6 cellular contexts compared by ENCODE assay signal in the genomic region with DNA sequence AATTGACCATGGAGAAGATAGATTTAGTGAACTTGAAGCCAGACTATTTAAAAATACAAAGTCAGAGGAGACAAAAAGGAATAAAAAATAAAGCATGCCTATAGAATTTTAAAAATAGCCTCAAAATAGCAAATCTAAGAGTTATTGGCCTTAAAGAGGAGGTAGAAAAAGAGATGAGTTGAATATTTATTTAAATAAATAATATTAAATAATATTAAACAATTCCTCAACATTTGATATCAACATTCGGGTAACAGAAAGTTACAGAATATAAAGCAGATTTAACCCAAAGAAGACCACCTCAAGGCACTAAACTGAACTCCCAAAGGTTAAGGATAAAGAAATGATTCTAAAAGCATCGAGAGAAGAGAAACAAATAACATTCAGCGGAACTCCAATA.
DNase-seq lines count a peak whose midpoint lies in the region; ATAC-seq, FAIRE-seq and TF ChIP-seq lines count a peak whose summit lies in the region.
"Not testable (repeated sequence)": the region's sequence is repeated elsewhere in the genome, so short reads cannot be mapped to it uniquely, and the experiment has no call there.

No MANE protein-coding gene starts in this region.

- H3K27ac Mint-ChIP-seq in GM23338, WTC11: not testable (repeated sequence)

- H3K9me3 ChIP-seq in left ventricle myocardium inferior (replicated peaks) = peaks cover 12% of the 10 kb centered on the region
- H3K9me3 ChIP-seq in small intestine (ENCODE audit: control insufficient read depth, low read depth); spleen: not testable (repeated sequence)

- CTCF ChIA-PET in WTC11 (lab: Charles Lee) = not testable (repeated sequence)

- not testable (repeated sequence) for DNase-seq in GM23338 (ENCODE audit: low spot score); WTC11 (ENCODE audit: low spot score); left ventricle myocardium inferior; small intestine; spleen

- TF ChIP-seq POLR2A in spleen (IDR thresholded peaks at IDR 0.05) = not testable (repeated sequence)

- ATAC-seq in GM23338, SK-N-SH treated with all-trans-retinoic acid at 6 μM for 48 hours, WTC11: not testable (repeated sequence)

- not testable (repeated sequence) for TF ChIP-seq CTCF in GM23338 (conservative IDR thresholded peaks at IDR 0.05; ENCODE audit: low read depth in 2 of 2); WTC11 (IDR thresholded peaks at IDR 0.05); left ventricle myocardium inferior (IDR thresholded peaks at IDR 0.05; ENCODE audit: borderline replicate concordance); spleen (IDR thresholded peaks at IDR 0.05 in 8 of 11, conservative IDR thresholded peaks at IDR 0.05 in 3 of 11)

- not testable (repeated sequence) for H3K4me1 Mint-ChIP-seq in GM23338, WTC11

- H3K27me3 Mint-ChIP-seq in GM23338 (ENCODE audit: insufficient read depth, low read depth, poor library complexity) = peaks cover 37% of the 10 kb centered on the region
- H3K27me3 Mint-ChIP-seq in WTC11 (ENCODE audit: low read depth) = peaks cover 77% of the 10 kb centered on the region

- not testable (repeated sequence) for H3K79me2 ChIP-seq in GM23338 (replicated peaks; ENCODE audit: insufficient read depth)

- POLR2A ChIA-PET in WTC11 (lab: Charles Lee) = not testable (repeated sequence)

- not testable (repeated sequence) for H3K4me3 ChIP-seq in GM23338; left ventricle myocardium inferior; small intestine (ENCODE audit: low read depth in 1 of 2, low read length in 2 of 2); spleen

- H4K20me1 ChIP-seq in GM23338 (replicated peaks; ENCODE audit: insufficient read depth) = not testable (repeated sequence)

- not testable (repeated sequence) for H3K27ac ChIP-seq in GM23338 (ENCODE audit: low read depth); small intestine (ENCODE audit: low read depth in 1 of 2, low read length in 1 of 2)
- peak overlapping the region; percentile 53 for H3K27ac ChIP-seq in left ventricle myocardium inferior (replicated peaks)
- H3K27ac ChIP-seq in spleen = peak overlapping the region in 7 of 8 donors; percentile 18 to 78 (median 60)

- intact Hi-C loops in left ventricle myocardium inferior (cut with micrococcal nuclease); spleen (cut with DNase I; ENCODE audit: low total_unique reads): not testable (repeated sequence)

- H2AFZ ChIP-seq in GM23338 = not testable (repeated sequence)

- not testable (repeated sequence) for H3K4me2 ChIP-seq in GM23338

- H3K36me3 ChIP-seq in GM23338 (ENCODE audit: insufficient read depth); left ventricle myocardium inferior; small intestine (ENCODE audit: control insufficient read depth in 2 of 2, insufficient read depth in 2 of 2, low read length in 2 of 2); spleen: not testable (repeated sequence)

- not testable (repeated sequence) for H3F3A ChIP-seq in GM23338 (replicated peaks; ENCODE audit: low read depth)

- not testable (repeated sequence) for H3K36me3 Mint-ChIP-seq in GM23338 (ENCODE audit: low read depth); WTC11

- not testable (repeated sequence) for H3K9me2 ChIP-seq in GM23338 (ENCODE audit: insufficient read depth)

- H3K4me3 Mint-ChIP-seq in GM23338, WTC11: not testable (repeated sequence)

- 62 to 90% (median 72%) methylated on average over 1 to 2 of the region's 3 CpGs for WGBS in small intestine, 3 donors
- WGBS in spleen, 5 donors = 74 to 88% (median 85%) methylated on average over 1 to 3 of the region's 3 CpGs

- H3K27me3 ChIP-seq in GM23338 (ENCODE audit: insufficient read depth) (peaks cover 90% of the 10 kb centered on the region), left ventricle myocardium inferior (ENCODE audit: low read depth) (peaks cover 27% of the 10 kb centered on the region)
- H3K27me3 ChIP-seq in small intestine (ENCODE audit: control insufficient read depth in 2 of 2, insufficient read depth in 2 of 2, low read length in 2 of 2); spleen (replicated peaks in 1 of 7): not testable (repeated sequence)

- FAIRE-seq in small intestine (lab: Jason Lieb, UNC) = peak; percentile 51

- not testable (repeated sequence) for H3K4me1 ChIP-seq in GM23338 (ENCODE audit: insufficient read depth); left ventricle myocardium inferior; small intestine (ENCODE audit: control insufficient read depth in 2 of 2, insufficient read depth in 1 of 2, low read depth in 1 of 2, low read length in 1 of 2); spleen

- H3K9me3 Mint-ChIP-seq in GM23338 (peaks cover 14% of the 10 kb centered on the region), WTC11 (peaks cover 12% of the 10 kb centered on the region)

TF ChIP-seq in GM23338, 12 proteins besides CTCF, POLR2A, EP300 and RAD21:
- peak; percentile 25 for TF ChIP-seq EZH2 (IDR thresholded peaks at IDR 0.05; ENCODE audit: low read depth, unreplicated experiment)

TF ChIP-seq in SK-N-SH treated with all-trans-retinoic acid at 6 μM for 48 hours, 23 proteins besides CTCF, POLR2A, EP300 and RAD21:
- TF ChIP-seq ZFP30 (CRISPR knock-in tag; IDR thresholded peaks at IDR 0.05) = peak; percentile 46; the same call in 1 of the 2 replicates

TF ChIP-seq in WTC11, 78 proteins besides CTCF, POLR2A, EP300 and RAD21:
- peak; percentile 98 for TF ChIP-seq HMGA2 (CRISPR knock-in tag; IDR thresholded peaks at IDR 0.05)
